ENCODE assay signal across 9 cellular contexts in the genomic region with DNA sequence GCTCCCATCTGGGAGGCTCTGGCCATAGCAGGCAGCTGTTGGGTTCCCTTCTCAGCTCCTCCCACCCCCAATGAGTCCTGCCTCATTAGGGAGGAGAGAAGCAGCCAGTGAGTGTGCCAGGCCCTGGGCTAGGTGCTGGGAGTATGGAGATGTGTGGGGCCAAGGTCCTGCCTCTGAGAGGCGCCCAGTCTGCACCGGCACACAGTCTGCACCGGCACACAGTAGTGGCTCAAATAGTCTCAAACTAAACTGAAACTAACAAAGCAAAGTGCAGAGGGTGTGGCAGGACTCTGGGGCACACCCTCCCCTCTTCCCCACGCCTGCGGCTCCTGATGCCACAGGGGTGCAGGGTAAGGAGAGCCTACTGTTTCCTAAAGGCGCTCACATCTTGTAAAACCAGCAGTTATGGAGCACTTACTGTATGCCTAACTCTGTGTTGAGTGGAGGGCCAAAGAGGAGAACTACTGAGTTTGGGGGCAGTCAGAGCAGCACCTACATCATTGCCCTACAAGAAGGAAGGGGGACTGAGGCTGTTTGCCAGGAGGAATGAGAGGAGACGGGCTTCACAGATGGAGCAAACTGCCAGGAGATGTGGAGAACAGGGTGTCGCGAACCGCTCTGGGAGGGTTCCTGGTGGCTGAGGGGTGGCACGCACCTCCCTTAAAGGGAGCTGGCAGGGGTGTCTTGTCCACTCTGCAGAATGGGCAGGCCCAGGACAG. TPM values are rescaled to one million over a fixed set of nuclear protein-coding genes. Genes with fewer than 3 reads are reported as not detected.
DNase-seq lines count a peak whose midpoint lies in the region; ATAC-seq and TF ChIP-seq lines count a peak whose summit lies in the region.
"Had no signal": no experiment of that assay in that cellular context is flagged by ENCODE, and none has a peak within 500 bp of the region (broad histone marks: within the 10 kb centered on the region; RNA-seq: fewer than 3 reads in every experiment).

No MANE protein-coding gene starts in this region.

- DNase-seq in HFF-Myc (ENCODE audit: extremely low read depth, low read depth) = no peak
- DNase-seq in fibroblast of mammary gland (ENCODE audit: low read depth) = no peak
- DNase-seq in smooth muscle cell (lab: John Stamatoyannopoulos, UW; ENCODE audit: unreplicated experiment) = no peak
- DNase-seq in dedifferentiated amniotic fluid mesenchymal stem cell (ENCODE audit: extremely low spot score) = no peak
- DNase-seq in amygdala (lab: John Stamatoyannopoulos, UW) = no peak
- DNase-seq: aorta had no signal

- no peak for TF ChIP-seq CTCF in HFF-Myc (IDR thresholded peaks at IDR 0.05; ENCODE audit: low read depth, low read length, missing control alignments)
- TF ChIP-seq CTCF in fibroblast of mammary gland (conservative IDR thresholded peaks at IDR 0.05; ENCODE audit: control insufficient read depth, insufficient read depth, low read depth, low read length) = no peak
- TF ChIP-seq CTCF in smooth muscle cell (IDR thresholded peaks at IDR 0.05; ENCODE audit: borderline replicate concordance, insufficient read depth, poor library complexity, severe bottlenecking) = no peak

- no peaks in the 10 kb centered on the region for H3K27me3 ChIP-seq in smooth muscle cell (ENCODE audit: low read depth)

- no peaks in the 10 kb centered on the region for H3K9me3 Mint-ChIP-seq in T-helper 1 cell treated with Interleukin-12 subunit alpha and Interleukin-12 subunit beta and Interleukin-4 antibody, amounts not matched to agents 30 μg/mL and 1 μg/mL, for 36 hours

- peaks cover 34% of the 10 kb centered on the region for H3K4me1 ChIP-seq in smooth muscle cell (ENCODE audit: low read depth)

- H3K4me1 Mint-ChIP-seq in T-helper 1 cell treated with Interleukin-12 subunit alpha and Interleukin-12 subunit beta and Interleukin-4 antibody, amounts not matched to agents 30 μg/mL and 1 μg/mL, for 36 hours (ENCODE audit: low read depth) = peaks cover 53% of the 10 kb centered on the region

- H3K36me3 Mint-ChIP-seq in T-helper 1 cell treated with Interleukin-12 subunit alpha and Interleukin-12 subunit beta and Interleukin-4 antibody, amounts not matched to agents 30 μg/mL and 1 μg/mL, for 36 hours (ENCODE audit: low read depth) = peaks cover 16% of the 10 kb centered on the region

- peak overlapping the region; percentile 69 for H3K4me3 ChIP-seq in HFF-Myc (replicated peaks; ENCODE audit: low read depth, low read length)
- peak overlapping the region; percentile 58 for H3K4me3 ChIP-seq in fibroblast of mammary gland (ENCODE audit: control insufficient read depth, low read depth, low read length)
- H3K4me3 ChIP-seq in smooth muscle cell = peak overlapping the region; percentile 82

- peaks cover 13% of the 10 kb centered on the region for H3K79me2 ChIP-seq in smooth muscle cell (ENCODE audit: low read depth)

- peak overlapping the region; percentile 92 for H3K27ac Mint-ChIP-seq in T-helper 1 cell treated with Interleukin-12 subunit alpha and Interleukin-12 subunit beta and Interleukin-4 antibody, amounts not matched to agents 30 μg/mL and 1 μg/mL, for 36 hours

- H3K9me3 ChIP-seq in smooth muscle cell (replicated peaks; ENCODE audit: low read depth) = no peaks in the 10 kb centered on the region

- ATAC-seq in HG02678 (IDR thresholded peaks at IDR 0.05; ENCODE audit: unreplicated experiment) = no peak
- no peak for ATAC-seq in GM21528 (IDR thresholded peaks at IDR 0.05; ENCODE audit: low FRiP score, unreplicated experiment)

- no peaks in the 10 kb centered on the region for H3K27me3 Mint-ChIP-seq in T-helper 1 cell treated with Interleukin-12 subunit alpha and Interleukin-12 subunit beta and Interleukin-4 antibody, amounts not matched to agents 30 μg/mL and 1 μg/mL, for 36 hours (ENCODE audit: low read depth)

- 82% methylated on average over 11 of the region's 11 CpGs for WGBS in smooth muscle cell (ENCODE audit: low lambda C conversion rate)

- H3F3A ChIP-seq in smooth muscle cell (ENCODE audit: low read depth) = peaks cover 25% of the 10 kb centered on the region

- peak overlapping the region; percentile 94 for H3K4me2 ChIP-seq in smooth muscle cell

- H3K27ac ChIP-seq in smooth muscle cell (ENCODE audit: low read depth) = peak overlapping the region; percentile 34

- peak overlapping the region; percentile 90 for H3K4me3 Mint-ChIP-seq in T-helper 1 cell treated with Interleukin-12 subunit alpha and Interleukin-12 subunit beta and Interleukin-4 antibody, amounts not matched to agents 30 μg/mL and 1 μg/mL, for 36 hours

- H3K36me3 ChIP-seq in smooth muscle cell (ENCODE audit: low read depth) = no peaks in the 10 kb centered on the region

- peaks cover 2% of the 10 kb centered on the region for H4K20me1 ChIP-seq in smooth muscle cell (ENCODE audit: low read depth)

- no peak overlapping the region for H2AFZ ChIP-seq in smooth muscle cell (ENCODE audit: low read depth)

- H3K9ac ChIP-seq in smooth muscle cell (ENCODE audit: low read depth) = no peak overlapping the region

RNA-seq across cellular contexts. Expression of a gene that starts 1.0 kb away (rescaled TPM):
- total RNA-seq in smooth muscle cell = 20.4 and 26.6 TPM in 2 replicates
- 16.6 and 33.7 TPM in 2 replicates for polyA plus RNA-seq in smooth muscle cell

RNA-seq across cellular contexts. Expression of a gene that starts 20.0 kb away (rescaled TPM):
- 9.7 and 16.5 TPM in 2 replicates for total RNA-seq in smooth muscle cell
- polyA plus RNA-seq in smooth muscle cell = 20.0 and 20.7 TPM in 2 replicates

RNA-seq across cellular contexts. Expression of a gene that starts 29.9 kb away (rescaled TPM):
- total RNA-seq in smooth muscle cell = 15.6 and 27.3 TPM in 2 replicates
- polyA plus RNA-seq in smooth muscle cell = 44.0 and 59.6 TPM in 2 replicates

RNA-seq across cellular contexts. Expression of a gene that starts 36.9 kb away (rescaled TPM):
- 3,694 and 5,079 TPM in 2 replicates for total RNA-seq in smooth muscle cell
- polyA plus RNA-seq in smooth muscle cell = 4,318 and 5,332 TPM in 2 replicates

RNA-seq across cellular contexts. Expression of a gene that starts 47.6 kb away (rescaled TPM):
- total RNA-seq in smooth muscle cell = 23.4 and 31.0 TPM in 2 replicates
- 13.2 and 16.2 TPM in 2 replicates for polyA plus RNA-seq in smooth muscle cell
